In genomic region chr19:4954320-4955149, GRCh38 we compare ENCODE assay signal across 1 cellular context.
TF ChIP-seq lines count a peak whose summit lies in the region.

No MANE protein-coding gene starts in this region.

TF ChIP-seq in IMR-90, 13 proteins besides CTCF, POLR2A, EP300 and RAD21:
- TF ChIP-seq CEBPB (IDR thresholded peaks at IDR 0.05; ENCODE audit: low read depth, low read length), result peak; percentile 64
